ENCODE assay signal across 17 cellular contexts in the genomic region with DNA sequence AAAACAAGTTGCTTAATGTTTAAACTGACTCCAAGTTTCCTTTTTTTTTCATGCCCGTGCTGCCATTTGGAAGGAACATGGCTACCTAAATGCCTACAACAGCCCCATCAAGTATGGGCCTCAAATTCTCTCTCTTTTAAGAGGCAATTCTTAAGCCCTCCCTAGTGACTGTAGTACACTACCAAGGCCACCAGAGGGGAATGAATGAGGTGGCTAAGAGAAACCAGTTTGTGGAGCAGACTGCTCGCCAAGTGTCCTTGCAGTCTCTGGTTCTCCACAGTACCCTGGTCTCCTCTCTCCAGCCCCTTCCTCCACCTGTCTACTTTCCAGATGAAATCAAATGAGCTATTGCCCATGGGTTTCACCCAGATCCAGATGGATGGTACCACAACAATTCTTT.
A peak's percentile ranks its signal among the peaks of the same experiment; 100 is the strongest.
DNase-seq lines count a peak whose midpoint lies in the region; ATAC-seq and TF ChIP-seq lines count a peak whose summit lies in the region.
"Had no signal": no experiment of that assay in that cellular context is flagged by ENCODE, and none has a peak within 500 bp of the region (broad histone marks: within the 10 kb centered on the region; RNA-seq: fewer than 3 reads in every experiment).

No MANE protein-coding gene starts in this region.

- peaks cover 0 to 7% of the 10 kb centered on the region in 2 experiments; a peak in 4 of 5 replicates for H3K9me3 Mint-ChIP-seq in H9

- POLR2A ChIA-PET in OCI-LY7 (lab: Charles Lee): no interaction called here

- H3K4me3 Mint-ChIP-seq in H9: no peak overlapping the region
- H3K4me3 Mint-ChIP-seq: stimulated activated naive CD8-positive, alpha-beta T cell treated with anti-CD3 and anti-CD28 coated beads, Interleukin-15, amount 100 ng/mL, for 72 hours had no signal

- no peaks in the 10 kb centered on the region for H3K36me3 ChIP-seq in OCI-LY7 (ENCODE audit: insufficient read depth, low read length)
- H3K36me3 ChIP-seq: vagina, WERI-Rb-1 had no signal

- no peak overlapping the region for H3K9ac ChIP-seq in H9 (ENCODE audit: extremely low read depth, insufficient read length, low read length)

- no CpG with 5 or more reads among the region's 2 CpGs for WGBS in H9 (ENCODE audit: extremely low coverage, insufficient read length, low lambda C conversion rate)

- H3K27ac ChIP-seq in C4-2B (no peak overlapping the region), H9 (ENCODE audit: insufficient read length, low read depth, low read length) (no peak overlapping the region), OCI-LY7 (ENCODE audit: low read depth, low read length, poor library complexity, severe bottlenecking) (no peak overlapping the region)
- H3K27ac ChIP-seq: SK-N-MC, vagina, WERI-Rb-1 had no signal

- H4K91ac ChIP-seq in H9 (ENCODE audit: insufficient read length, low read depth, low read length): no peak overlapping the region

- H3K9me2 ChIP-seq in OCI-LY7 (ENCODE audit: insufficient read depth, low read length): no peaks in the 10 kb centered on the region

- CTCF ChIA-PET in OCI-LY7 (lab: Charles Lee; ENCODE audit: unreplicated experiment): no interaction called here

- H3K23ac ChIP-seq in H9 (ENCODE audit: insufficient read length, low read depth, low read length): no peak overlapping the region

- no peak overlapping the region for H2BK15ac ChIP-seq in H9 (ENCODE audit: low read depth, low read length)

- H3K27ac Mint-ChIP-seq in H9: no peak overlapping the region
- H3K27ac Mint-ChIP-seq: activated T-helper 2 cell treated with anti-CD3 and anti-CD28 coated beads, Interferon-gamma antibody, Interleukin-2, Interleukin-4, amounts not matched to agents 10 μg/mL and 5 μg/mL and 100 μg/mL, durations not matched to agents 14 hours and 24 hours and 36 hours; progenitor cell of endocrine pancreas had no signal

- intact Hi-C loops in OCI-LY7 (cut with micrococcal nuclease; ENCODE audit: unreplicated experiment): no loop called here

- no peaks in the 10 kb centered on the region for H3K79me1 ChIP-seq in H9 (ENCODE audit: insufficient read depth, low read depth, low read length, poor library complexity, severe bottlenecking)

- no peaks in the 10 kb centered on the region for H3K27me3 ChIP-seq in H9 (ENCODE audit: insufficient read depth, low read length)
- H3K27me3 ChIP-seq: vagina had no signal

- no peak overlapping the region for H2AK5ac ChIP-seq in H9 (ENCODE audit: insufficient read length, low read length)

- peaks cover 26 to 27% of the 10 kb centered on the region in 2 experiments for H3K4me1 Mint-ChIP-seq in H9
- H3K4me1 Mint-ChIP-seq: stimulated activated naive CD8-positive, alpha-beta T cell treated with anti-CD3 and anti-CD28 coated beads, Interleukin-15, amount 100 ng/mL, for 72 hours had no signal

- H3K4ac ChIP-seq in H9 (ENCODE audit: low read depth, low read length): no peak overlapping the region

- H3K4me3 ChIP-seq in OCI-LY7 (ENCODE audit: low read depth, low read length, poor library complexity, severe bottlenecking) (no peak overlapping the region), epithelial cell of proximal tubule (ENCODE audit: low read depth, low read length) (no peak overlapping the region)
- H3K4me3 ChIP-seq: SK-N-MC, vagina had no signal

- H2BK5ac ChIP-seq in H9 (ENCODE audit: insufficient read length, low read length): no peak overlapping the region

- peak; percentile 36 for TF ChIP-seq CTCF in C4-2B (conservative IDR thresholded peaks at IDR 0.05)
- peak; percentile 51; the same call in 2 of the 3 replicates for TF ChIP-seq CTCF in H9 (conservative IDR thresholded peaks at IDR 0.05)
- no peak for TF ChIP-seq CTCF in OCI-LY7 (conservative IDR thresholded peaks at IDR 0.05; ENCODE audit: low read length)
- TF ChIP-seq CTCF in epithelial cell of proximal tubule (conservative IDR thresholded peaks at IDR 0.05; ENCODE audit: low read depth, low read length): peak; percentile 24

- DNase-seq in H9 (peak; percentile 46), OCI-LY7 (ENCODE audit: low spot score) (peak; percentile 1), epithelial cell of proximal tubule (ENCODE audit: low read depth) (no peak), GM19238 (ENCODE audit: insufficient read length, low spot score) (no peak)
- DNase-seq in stimulated activated CD4-positive, alpha-beta T cell treated with anti-CD3 and anti-CD28 coated beads, Interleukin-2, amount 100 ng/mL, for 24 hours: no peak
- no peak for DNase-seq in stimulated activated CD4-positive, alpha-beta T cell treated with anti-CD3 and anti-CD28 coated beads, Interleukin-4, amount 100 ng/mL, for 1 hour
- DNase-seq: activated CD8-positive, alpha-beta memory T cell treated with anti-CD3 and anti-CD28 coated beads for 24 hours; amniotic stem cell; MV-4-11; stimulated activated naive CD8-positive, alpha-beta T cell treated with anti-CD3 and anti-CD28 coated beads, Interleukin-15, amount 100 ng/mL, for 72 hours; WERI-Rb-1 had no signal

- no peak overlapping the region for H2AFZ ChIP-seq in H9 (ENCODE audit: low read length)
- H2AFZ ChIP-seq in OCI-LY7 (ENCODE audit: low read length): no peak overlapping the region

- no peaks in the 10 kb centered on the region for H3K79me2 ChIP-seq in H9 (ENCODE audit: insufficient read depth, low read length)
- no peaks in the 10 kb centered on the region for H3K79me2 ChIP-seq in OCI-LY7 (ENCODE audit: insufficient read depth, low read depth, low read length)

- no peak overlapping the region for H2BK120ac ChIP-seq in H9 (ENCODE audit: low read depth, low read length, poor library complexity, severe bottlenecking)

- H3K14ac ChIP-seq in H9 (ENCODE audit: insufficient read depth, low read length): no peak overlapping the region

- H4K8ac ChIP-seq in H9 (replicated peaks; ENCODE audit: insufficient read length, low read depth, low read length): no peak overlapping the region

- no TSS peak for BruUV-seq in OCI-LY7 (replicated peaks; lab: Mats Ljungman, UMichigan)

- no peak overlapping the region for H3K56ac ChIP-seq in H9 (ENCODE audit: insufficient read length, low read depth, low read length)

- H4K20me1 ChIP-seq in H9 (ENCODE audit: control insufficient read depth, insufficient read depth, insufficient read length): no peaks in the 10 kb centered on the region
- H4K20me1 ChIP-seq in OCI-LY7 (ENCODE audit: insufficient read depth, low read length): no peaks in the 10 kb centered on the region

- H3K18ac ChIP-seq in H9 (ENCODE audit: insufficient read length, low read depth, low read length): no peak overlapping the region

- no peak for ATAC-seq in HG03196 (IDR thresholded peaks at IDR 0.05; ENCODE audit: unreplicated experiment)
- ATAC-seq: stimulated activated naive CD8-positive, alpha-beta T cell treated with anti-CD3 and anti-CD28 coated beads, Interleukin-15, amount 100 ng/mL, for 72 hours had no signal

- no peak overlapping the region for H2BK12ac ChIP-seq in H9 (ENCODE audit: insufficient read length, low read depth, low read length)

- H3K9me3 ChIP-seq in H9 (ENCODE audit: control insufficient read depth, low read depth, low read length) (no peaks in the 10 kb centered on the region), OCI-LY7 (ENCODE audit: low read length) (no peaks in the 10 kb centered on the region)
- H3K9me3 ChIP-seq: vagina had no signal

- H3K27me3 Mint-ChIP-seq in H9 (ENCODE audit: low read depth): no peaks in the 10 kb centered on the region
- H3K27me3 Mint-ChIP-seq: progenitor cell of endocrine pancreas; stimulated activated naive CD8-positive, alpha-beta T cell treated with anti-CD3 and anti-CD28 coated beads, Interleukin-15, amount 100 ng/mL, for 72 hours had no signal

- H3K4me2 ChIP-seq in H9 (ENCODE audit: insufficient read depth, insufficient read length, low read length) (no peak overlapping the region), OCI-LY7 (ENCODE audit: low read length) (no peak overlapping the region)

- H3K23me2 ChIP-seq in H9 (ENCODE audit: insufficient read length, low read depth, low read length, poor library complexity, severe bottlenecking): no peaks in the 10 kb centered on the region

- H3T11ph ChIP-seq in H9 (ENCODE audit: low read length): no peak overlapping the region

- H2BK20ac ChIP-seq in H9 (ENCODE audit: low read depth, low read length, poor library complexity, severe bottlenecking): no peak overlapping the region

- H3K36me3 Mint-ChIP-seq in H9 (ENCODE audit: insufficient read depth in 1 of 3, low read depth in 3 of 3): peaks cover 4 to 21% (median 10%) of the 10 kb centered on the region in 3 experiments

- H4K5ac ChIP-seq in H9 (ENCODE audit: insufficient read length, low read depth, low read length): no peak overlapping the region

- H3K4me1 ChIP-seq in H9 (ENCODE audit: insufficient read depth, low read length) (peaks cover 8% of the 10 kb centered on the region; the same call in 1 of the 2 replicates), OCI-LY7 (ENCODE audit: insufficient read depth, low read length, poor library complexity, severe bottlenecking) (no peaks in the 10 kb centered on the region)
- H3K4me1 ChIP-seq: vagina had no signal

Comparison
In these comparisons a context has a peak if more than half of its experiments do, and no peak if none do; other contexts are left out.
1. DNase-seq: peak in H9 (single experiment) and OCI-LY7 (single experiment); none in epithelial cell of proximal tubule (single experiment), stimulated activated CD4-positive, alpha-beta T cell treated with anti-CD3 and anti-CD28 coated beads, Interleukin-2, amount 100 ng/mL, for 24 hours (0 of 2), GM19238 (single experiment) and stimulated activated CD4-positive, alpha-beta T cell treated with anti-CD3 and anti-CD28 coated beads, Interleukin-4, amount 100 ng/mL, for 1 hour (single experiment).